ENCODE assay signal across 21 cellular contexts in genomic region chr6:130466052-130466743, GRCh38.
"Had no signal": no experiment of that assay in that cellular context is flagged by ENCODE, and none has a peak within 500 bp of the region (broad histone marks: within the 10 kb centered on the region; RNA-seq: fewer than 3 reads in every experiment).

No MANE protein-coding gene starts in this region.

- H3K36me3 ChIP-seq: cardiac muscle cell, lower lobe of right lung, neutrophil, transverse colon, uterus had no signal

- H3K79me2 ChIP-seq: parathyroid adenoma had no signal

- H3K9me3 ChIP-seq: lower lobe of right lung, neutrophil, transverse colon, uterus had no signal

- H3K27ac ChIP-seq: cardiac muscle cell, lower lobe of right lung, neutrophil, parathyroid adenoma, transverse colon, uterus had no signal

- H2AFZ ChIP-seq: parathyroid adenoma had no signal

- ATAC-seq: lower lobe of right lung had no signal

- H3K4me1 ChIP-seq: lower lobe of right lung, parathyroid adenoma, transverse colon, uterus had no signal

- DNase-seq: activated B cell treated with CpG ODN at 0.5 μM for 24 hours; activated CD4-positive, alpha-beta memory T cell treated with anti-CD3 and anti-CD28 coated beads for 36 hours; activated CD4-positive, alpha-beta T cell treated with anti-CD3 and anti-CD28 coated beads for 4 hours; activated CD8-positive, alpha-beta memory T cell treated with anti-CD3 and anti-CD28 coated beads, Interleukin-2, amount 10 ng/mL, durations not matched to agents 7 days and 5 days; activated naive CD4-positive, alpha-beta T cell treated with Interleukin-2 at 50 U/mL for 16 hours; activated naive CD8-positive, alpha-beta T cell treated with anti-CD3 and anti-CD28 coated beads, Interleukin-2, amount 10 ng/mL, durations not matched to agents 7 days and 5 days; activated T-cell treated with anti-CD3 and anti-CD28 coated beads, Interleukin-2, amount 50 U/mL, for 1 hour; aorta; effector memory CD8-positive, alpha-beta T cell; foreskin melanocyte; glutamatergic neuron; hippocampal formation; lower lobe of right lung; natural killer cell; stimulated activated CD4-positive, alpha-beta T cell treated with anti-CD3 and anti-CD28 coated beads, Interleukin-12 subunit alpha, Interleukin-12 subunit beta, amount 100 ng/mL, for 4 hours; stimulated activated CD4-positive, alpha-beta T cell treated with anti-CD3 and anti-CD28 coated beads, Interleukin-2, amount 100 ng/mL, for 24 hours; transverse colon; uterus had no signal

- H3K4me3 ChIP-seq: cardiac muscle cell, lower lobe of right lung, transverse colon, uterus had no signal

- H3K27me3 ChIP-seq: neutrophil, transverse colon, uterus had no signal

- H3K9ac ChIP-seq: parathyroid adenoma had no signal
